20 cellular contexts compared by ENCODE assay signal in genomic region chr20:37901280-37901666, GRCh38. TPM values are rescaled to one million over a fixed set of nuclear protein-coding genes. Genes with fewer than 3 reads are reported as not detected.
A peak's percentile ranks its signal among the peaks of the same experiment; 100 is the strongest.
DNase-seq lines count a peak whose midpoint lies in the region; ATAC-seq and TF ChIP-seq lines count a peak whose summit lies in the region.
"Had no signal": no experiment of that assay in that cellular context is flagged by ENCODE, and none has a peak within 500 bp of the region (broad histone marks: within the 10 kb centered on the region; RNA-seq: fewer than 3 reads in every experiment).

No MANE protein-coding gene starts in this region.

- ATAC-seq in GM19467 (IDR thresholded peaks at IDR 0.05; ENCODE audit: unreplicated experiment), result no peak
- no peak for ATAC-seq in natural killer cell treated with Interleukin-12 subunit alpha and Interleukin-12 subunit beta and Interleukin-15 and Interleukin-18, amount 100 ng/mL, for 72 hours
- ATAC-seq: stimulated activated naive CD8-positive, alpha-beta T cell treated with anti-CD3 and anti-CD28 coated beads, Interleukin-15, amount 100 ng/mL, for 72 hours had no signal

- H3K4me3 ChIP-seq in NB4 (ENCODE audit: low read depth, low read length), result no peak overlapping the region
- no peak overlapping the region for H3K4me3 ChIP-seq in fibroblast of pulmonary artery (replicated peaks; ENCODE audit: low read depth, low read length)
- H3K4me3 ChIP-seq: esophagus squamous epithelium, upper lobe of left lung had no signal

- no peak overlapping the region for H3K27ac Mint-ChIP-seq in nephron progenitor cell
- H3K27ac Mint-ChIP-seq in natural killer cell treated with Interleukin-12 subunit alpha and Interleukin-12 subunit beta and Interleukin-15 and Interleukin-18, amount 100 ng/mL, for 72 hours, result no peak overlapping the region
- H3K27ac Mint-ChIP-seq: stimulated activated naive CD8-positive, alpha-beta T cell treated with anti-CD3 and anti-CD28 coated beads, Interleukin-15, amount 100 ng/mL, for 72 hours had no signal

- no peak for TF ChIP-seq POLR2A in NB4 (IDR thresholded peaks at IDR 0.05; ENCODE audit: extremely low read depth, insufficient read length)

- peaks cover 26% of the 10 kb centered on the region for H3K4me1 Mint-ChIP-seq in nephron progenitor cell
- peaks cover 12 to 14% of the 10 kb centered on the region in 2 donors for H3K4me1 Mint-ChIP-seq in natural killer cell treated with Interleukin-12 subunit alpha and Interleukin-12 subunit beta and Interleukin-15 and Interleukin-18, amount 100 ng/mL, for 72 hours (ENCODE audit: low read depth in 2 of 2)

- H3K9me3 Mint-ChIP-seq in nephron progenitor cell, result no peaks in the 10 kb centered on the region
- no peaks in the 10 kb centered on the region for H3K9me3 Mint-ChIP-seq in natural killer cell treated with Interleukin-12 subunit alpha and Interleukin-12 subunit beta and Interleukin-15 and Interleukin-18, amount 100 ng/mL, for 72 hours
- H3K9me3 Mint-ChIP-seq: central memory CD8-positive, alpha-beta T cell; stimulated activated naive CD8-positive, alpha-beta T cell treated with anti-CD3 and anti-CD28 coated beads, Interleukin-15, amount 100 ng/mL, for 72 hours had no signal

- H3K4me3 Mint-ChIP-seq in nephron progenitor cell, result peak overlapping the region; percentile 49
- H3K4me3 Mint-ChIP-seq in natural killer cell treated with Interleukin-12 subunit alpha and Interleukin-12 subunit beta and Interleukin-15 and Interleukin-18, amount 100 ng/mL, for 72 hours, result no peak overlapping the region
- H3K4me3 Mint-ChIP-seq: central memory CD8-positive, alpha-beta T cell; stimulated activated naive CD8-positive, alpha-beta T cell treated with anti-CD3 and anti-CD28 coated beads, Interleukin-15, amount 100 ng/mL, for 72 hours had no signal

- DNase-seq in GM03348 (ENCODE audit: low spot score), result peak; percentile 47
- DNase-seq in NB4 (ENCODE audit: low read depth), result peak; percentile 55
- DNase-seq in fibroblast of pulmonary artery (ENCODE audit: low read depth), result peak; percentile 33
- peak; percentile 77 for DNase-seq in nephron progenitor cell
- DNase-seq in NCI-H187 (lab: John Stamatoyannopoulos, UW), result no peak
- no peak for DNase-seq in KG1 (lab: John Stamatoyannopoulos, UW)
- DNase-seq in natural killer cell treated with Interleukin-12 subunit alpha and Interleukin-12 subunit beta and Interleukin-15 and Interleukin-18, amount 100 ng/mL, for 72 hours (ENCODE audit: low spot score), result no peak
- DNase-seq: activated CD4-positive, alpha-beta T cell treated with anti-CD3 and anti-CD28 coated beads, Interleukin-2, amount 50 U/mL, for 4 hours; activated effector memory CD4-positive, alpha-beta T cell treated with anti-CD3 and anti-CD28 coated beads, Interleukin-2, amount 50 U/mL, for 16 hours; effector CD4-positive, alpha-beta T cell; esophagus squamous epithelium; GDM1; glutamatergic neuron; HCEC 1CT; SHP77; stimulated activated naive CD8-positive, alpha-beta T cell treated with anti-CD3 and anti-CD28 coated beads, Interleukin-15, amount 100 ng/mL, for 72 hours; T-helper 1 cell had no signal

- TF ChIP-seq CTCF in NB4 (IDR thresholded peaks at IDR 0.05; ENCODE audit: low read depth, low read length) (no peak), fibroblast of pulmonary artery (IDR thresholded peaks at IDR 0.05; ENCODE audit: low read length, missing control alignments) (no peak), nephron progenitor cell (IDR thresholded peaks at IDR 0.05) (no peak)

- H3K36me3 Mint-ChIP-seq in nephron progenitor cell (ENCODE audit: low read depth), result peaks cover 3% of the 10 kb centered on the region
- H3K36me3 Mint-ChIP-seq in natural killer cell treated with Interleukin-12 subunit alpha and Interleukin-12 subunit beta and Interleukin-15 and Interleukin-18, amount 100 ng/mL, for 72 hours, result peaks cover 4% of the 10 kb centered on the region

- H3K27me3 Mint-ChIP-seq in nephron progenitor cell (ENCODE audit: low read depth, poor library complexity), result peaks cover 64% of the 10 kb centered on the region
- peaks cover 43 to 50% of the 10 kb centered on the region in 2 donors for H3K27me3 Mint-ChIP-seq in natural killer cell treated with Interleukin-12 subunit alpha and Interleukin-12 subunit beta and Interleukin-15 and Interleukin-18, amount 100 ng/mL, for 72 hours

RNA-seq across cellular contexts. Expression of gene VSTM2L, which starts 1.7 kb away (rescaled TPM):
- under 1 TPM; 0.14 to 0.75 TPM for total RNA-seq in natural killer cell treated with Interleukin-12 subunit alpha and Interleukin-12 subunit beta and Interleukin-15 and Interleukin-18, amount 100 ng/mL, for 72 hours

Comparison
In these comparisons a context has a peak if more than half of its experiments do, and no peak if none do; other contexts are left out.
1. DNase-seq: peak in GM03348 (single experiment), NB4 (single experiment), fibroblast of pulmonary artery (single experiment) and nephron progenitor cell (single experiment); none in NCI-H187 (0 of 2), KG1 (single experiment) and natural killer cell treated with Interleukin-12 subunit alpha and Interleukin-12 subunit beta and Interleukin-15 and Interleukin-18, amount 100 ng/mL, for 72 hours (single experiment).